14 cellular contexts compared by ENCODE assay signal in genomic region chr13:44051923-44052322, GRCh38.
DNase-seq lines count a peak whose midpoint lies in the region; TF ChIP-seq lines count a peak whose summit lies in the region.
"Had no signal": no experiment of that assay in that cellular context is flagged by ENCODE, and none has a peak within 500 bp of the region (broad histone marks: within the 10 kb centered on the region; RNA-seq: fewer than 3 reads in every experiment).

No MANE protein-coding gene starts in this region.

- H2AFZ ChIP-seq in fibroblast of lung (ENCODE audit: low read length) (no peak overlapping the region), neuron (ENCODE audit: low read depth, low read length) (peak overlapping the region; percentile 77)

- no peaks in the 10 kb centered on the region for H3K36me3 Mint-ChIP-seq in T-helper 2 cell treated with Interferon-gamma antibody and Interleukin-4, amounts not matched to agents 5 μg/mL and 100 μg/mL, for 36 hours (ENCODE audit: low read depth)

- H3K27me3 Mint-ChIP-seq in T-helper 2 cell treated with Interferon-gamma antibody and Interleukin-4, amounts not matched to agents 5 μg/mL and 100 μg/mL, for 36 hours (ENCODE audit: low read depth): peaks cover 23% of the 10 kb centered on the region

- no peak overlapping the region for H3K4me2 ChIP-seq in fibroblast of lung (ENCODE audit: extremely low read depth, insufficient read depth, low read length)

- no peaks in the 10 kb centered on the region for H3K79me2 ChIP-seq in fibroblast of lung (ENCODE audit: control insufficient read depth, insufficient read depth, low read length)

- peak; percentile 36 for DNase-seq in EH (ENCODE audit: low read depth)
- DNase-seq in RPMI7951 (ENCODE audit: low read depth): peak; percentile 28
- DNase-seq in fibroblast of lung (ENCODE audit: low read depth in 2 of 2): peak; percentile 14 to 68
- no peak for DNase-seq in hepatic stellate cell (ENCODE audit: low spot score)
- no peak for DNase-seq in T-helper 2 cell treated with Interferon-gamma antibody and Interleukin-4, amounts not matched to agents 5 μg/mL and 100 μg/mL, for 36 hours (ENCODE audit: low spot score)
- DNase-seq in RPMI8226: no peak
- no peak for DNase-seq in HuH-7 (ENCODE audit: low spot score)
- DNase-seq: activated T-cell treated with anti-CD3 and anti-CD28 coated beads for 4 hours; adrenal gland; NCI-H526; posterior cingulate gyrus; stimulated activated CD4-positive, alpha-beta T cell treated with anti-CD3 and anti-CD28 coated beads, Interleukin-12 subunit alpha, Interleukin-12 subunit beta, amount 100 ng/mL, for 4 hours; T-helper 1 cell had no signal

- TF ChIP-seq CTCF in fibroblast of lung (conservative IDR thresholded peaks at IDR 0.05 in 1 of 2, IDR thresholded peaks at IDR 0.05 in 1 of 2; ENCODE audit: low read depth in 1 of 2, low read length in 2 of 2): no peak

- H3K4me3 ChIP-seq in fibroblast of lung (replicated peaks in 1 of 4; ENCODE audit: control extremely low read depth in 1 of 4, insufficient read depth in 1 of 4, low read depth in 3 of 4, low read length in 4 of 4): no peak overlapping the region
- no peak overlapping the region for H3K4me3 ChIP-seq in neuron (ENCODE audit: low read length)
- H3K4me3 ChIP-seq: adrenal gland had no signal

- H3K9me3 Mint-ChIP-seq in T-helper 2 cell treated with Interferon-gamma antibody and Interleukin-4, amounts not matched to agents 5 μg/mL and 100 μg/mL, for 36 hours: no peaks in the 10 kb centered on the region

- no peak overlapping the region for H3K9ac ChIP-seq in fibroblast of lung (ENCODE audit: insufficient read depth, low read length)

- H3K27ac ChIP-seq in fibroblast of lung (ENCODE audit: insufficient read depth, low read length): no peak overlapping the region

- H4K20me1 ChIP-seq in fibroblast of lung (ENCODE audit: control insufficient read depth, extremely low read depth, insufficient read depth, low read length): no peaks in the 10 kb centered on the region

- H3K36me3 ChIP-seq in fibroblast of lung (ENCODE audit: control insufficient read depth, insufficient read depth, low read length) (no peaks in the 10 kb centered on the region), neuron (ENCODE audit: insufficient read depth, low read length) (no peaks in the 10 kb centered on the region)
- H3K36me3 ChIP-seq: adrenal gland had no signal

- H3K4me1 Mint-ChIP-seq in T-helper 2 cell treated with Interferon-gamma antibody and Interleukin-4, amounts not matched to agents 5 μg/mL and 100 μg/mL, for 36 hours (ENCODE audit: low read depth): no peaks in the 10 kb centered on the region

- no peak overlapping the region for H3K4me3 Mint-ChIP-seq in T-helper 2 cell treated with Interferon-gamma antibody and Interleukin-4, amounts not matched to agents 5 μg/mL and 100 μg/mL, for 36 hours

- no peak overlapping the region for H3K27ac Mint-ChIP-seq in T-helper 2 cell treated with Interferon-gamma antibody and Interleukin-4, amounts not matched to agents 5 μg/mL and 100 μg/mL, for 36 hours

- no peaks in the 10 kb centered on the region for H3K9me3 ChIP-seq in fibroblast of lung (ENCODE audit: control insufficient read depth, insufficient read depth, low read depth, low read length)
- H3K9me3 ChIP-seq in neuron (ENCODE audit: low read length): no peaks in the 10 kb centered on the region
- H3K9me3 ChIP-seq: adrenal gland had no signal

- H3K4me1 ChIP-seq in fibroblast of lung (ENCODE audit: control insufficient read depth, extremely low read depth, insufficient read depth, low read length) (no peaks in the 10 kb centered on the region), neuron (ENCODE audit: insufficient read depth, low read length) (peaks cover 38% of the 10 kb centered on the region)
- H3K4me1 ChIP-seq: adrenal gland had no signal

- peaks cover 3% of the 10 kb centered on the region for H3K27me3 ChIP-seq in fibroblast of lung (ENCODE audit: control insufficient read depth, insufficient read depth, low read length)
- no peaks in the 10 kb centered on the region for H3K27me3 ChIP-seq in neuron (ENCODE audit: insufficient read depth, low read length)

Comparison
In these comparisons a context has a peak if more than half of its experiments do, and no peak if none do; other contexts are left out.
1. DNase-seq: peak in EH (single experiment), RPMI7951 (single experiment) and fibroblast of lung (2 of 2); none in hepatic stellate cell (single experiment), T-helper 2 cell treated with Interferon-gamma antibody and Interleukin-4, amounts not matched to agents 5 μg/mL and 100 μg/mL, for 36 hours (single experiment), RPMI8226 (single experiment) and HuH-7 (single experiment).